Comparison of ENCODE assay signal across 8 cellular contexts in genomic region chr3:128969993-128970740, GRCh38. TPM values are rescaled to one million over a fixed set of nuclear protein-coding genes. Genes with fewer than 3 reads are reported as not detected.
DNase-seq lines count a peak whose midpoint lies in the region; ATAC-seq and TF ChIP-seq lines count a peak whose summit lies in the region.

No MANE protein-coding gene starts in this region.

- no peaks in the 10 kb centered on the region for H3K27me3 ChIP-seq in ascending aorta

- no peaks in the 10 kb centered on the region for H3K36me3 ChIP-seq in ascending aorta

- ATAC-seq in GM21825 (IDR thresholded peaks at IDR 0.05; ENCODE audit: unreplicated experiment), result no peak

- peak; percentile 19 for DNase-seq in GDM1 (lab: John Stamatoyannopoulos, UW)
- DNase-seq in NCI-H1092 (lab: John Stamatoyannopoulos, UW), result peak; percentile 17
- DNase-seq in T-helper 2 cell, result peak; percentile 24 to 68 (median 42)
- DNase-seq in ascending aorta (ENCODE audit: low spot score in 2 of 2), result no peak
- peak; percentile 74 for DNase-seq in iPS-NIHi7 (ENCODE audit: extremely low spot score)
- DNase-seq in stimulated activated CD4-positive, alpha-beta T cell treated with anti-CD3 and anti-CD28 coated beads, Interleukin-1b, Interleukin-23, amount 100 ng/mL, for 24 hours (ENCODE audit: low read depth in 4 of 4, low spot score in 1 of 4), result peak; percentile 29 to 39 (median 36)
- no peak for DNase-seq in NCI-H128 (lab: John Stamatoyannopoulos, UW; ENCODE audit: unreplicated experiment)

- H3K9me3 ChIP-seq in ascending aorta, result no peaks in the 10 kb centered on the region

- H3K4me1 ChIP-seq in ascending aorta, result peaks cover 0 to 3% of the 10 kb centered on the region in 2 donors

- no peak overlapping the region for H3K4me3 ChIP-seq in ascending aorta

- TF ChIP-seq CTCF in ascending aorta (IDR thresholded peaks at IDR 0.05), result peak; percentile 90 to 97 (median 95)

- intact Hi-C loops in ascending aorta (cut with DNase I), result loop anchor here (1.0 to 5.0 kb wide), 2 partner anchors 117 to 275 kb away; no protein-coding TSS in a partner anchor

- H3K27ac ChIP-seq in ascending aorta, result no peak overlapping the region

RNA-seq across cellular contexts. Expression of gene CFAP92, which starts 23.7 kb away (rescaled TPM):
- not detected for total RNA-seq in ascending aorta

RNA-seq across cellular contexts. Expression of gene EFCC1, which starts 30.9 kb away (rescaled TPM):
- 3.6 TPM for total RNA-seq in ascending aorta

Comparison
In these comparisons a context has a peak if more than half of its experiments do, and no peak if none do; other contexts are left out.
1. DNase-seq: peak in GDM1 (single experiment), NCI-H1092 (single experiment), T-helper 2 cell (5 of 5), iPS-NIHi7 (single experiment) and stimulated activated CD4-positive, alpha-beta T cell treated with anti-CD3 and anti-CD28 coated beads, Interleukin-1b, Interleukin-23, amount 100 ng/mL, for 24 hours (4 of 4); none in ascending aorta (0 of 2) and NCI-H128 (single experiment).